In the genomic region with DNA sequence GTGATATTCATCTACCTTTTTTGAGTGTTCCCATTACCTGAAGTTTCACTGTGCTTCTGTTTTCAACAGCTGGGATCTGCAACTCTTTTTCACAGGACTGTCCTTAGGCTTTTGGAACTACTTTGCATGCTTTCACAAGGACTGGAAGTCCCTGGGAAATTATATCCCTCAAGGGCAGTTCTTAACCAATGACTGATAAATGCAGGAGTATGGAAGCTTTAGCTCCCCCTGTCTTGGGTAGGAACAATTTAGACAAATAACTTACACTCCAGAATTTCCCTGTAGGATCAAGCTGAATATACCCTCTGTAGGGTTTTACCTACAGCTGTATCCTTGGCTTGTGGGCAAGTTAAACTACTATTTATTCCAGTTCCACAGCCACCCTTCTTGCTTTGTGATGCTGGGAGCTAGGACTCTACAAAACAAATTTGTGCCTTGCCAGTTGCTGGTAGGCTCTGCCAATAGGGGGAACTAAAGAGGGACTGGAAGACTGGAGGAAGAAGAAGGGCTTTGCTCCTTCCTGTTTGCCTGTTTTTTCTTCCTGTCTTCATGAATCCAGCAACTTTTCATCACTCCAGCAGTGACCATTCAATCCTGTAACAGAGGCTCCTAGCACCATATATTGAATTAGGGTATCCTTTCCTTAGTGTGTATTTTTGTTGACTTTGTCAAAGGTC, we compare ENCODE assay signal across 1 cellular context.
TF ChIP-seq lines count a peak whose summit lies in the region.

No MANE protein-coding gene starts in this region.

TF ChIP-seq in IMR-90, 13 proteins besides CTCF, POLR2A, EP300 and RAD21:
- TF ChIP-seq, protein P1, sequence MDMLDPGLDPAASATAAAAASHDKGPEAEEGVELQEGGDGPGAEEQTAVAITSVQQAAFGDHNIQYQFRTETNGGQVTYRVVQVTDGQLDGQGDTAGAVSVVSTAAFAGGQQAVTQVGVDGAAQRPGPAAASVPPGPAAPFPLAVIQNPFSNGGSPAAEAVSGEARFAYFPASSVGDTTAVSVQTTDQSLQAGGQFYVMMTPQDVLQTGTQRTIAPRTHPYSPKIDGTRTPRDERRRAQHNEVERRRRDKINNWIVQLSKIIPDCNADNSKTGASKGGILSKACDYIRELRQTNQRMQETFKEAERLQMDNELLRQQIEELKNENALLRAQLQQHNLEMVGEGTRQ (IDR thresholded peaks at IDR 0.05; ENCODE audit: low read depth, low read length), result no peak
- TF ChIP-seq MAZ (IDR thresholded peaks at IDR 0.05; ENCODE audit: borderline replicate concordance, low read depth, low read length), result no peak
TF ChIP-seq in IMR-90: peak in this region for 0.
